10 cellular contexts compared by ENCODE assay signal in genomic region chr2:73418343-73418742, GRCh38. TPM values are rescaled to one million over a fixed set of nuclear protein-coding genes. Genes with fewer than 3 reads are reported as not detected.
DNase-seq lines count a peak whose midpoint lies in the region; ATAC-seq and TF ChIP-seq lines count a peak whose summit lies in the region.
"Had no signal": no experiment of that assay in that cellular context is flagged by ENCODE, and none has a peak within 500 bp of the region (broad histone marks: within the 10 kb centered on the region; RNA-seq: fewer than 3 reads in every experiment).

No MANE protein-coding gene starts in this region.

- TF ChIP-seq POLR2A in stomach (IDR thresholded peaks at IDR 0.05), result no peak

- ATAC-seq in left colon (no peak), HG03095 (IDR thresholded peaks at IDR 0.05; ENCODE audit: unreplicated experiment) (no peak)

- H3K4me3 ChIP-seq in HL-60 (replicated peaks; ENCODE audit: insufficient read depth, low read length) (no peak overlapping the region), coronary artery (peak overlapping the region; percentile 12), stomach (no peak overlapping the region)

- peak overlapping the region; percentile 22 for H3K27ac ChIP-seq in HL-60 (replicated peaks)
- peak overlapping the region in 1 of 2 donors; percentile 59 for H3K27ac ChIP-seq in coronary artery
- peak overlapping the region in 1 of 5 donors; percentile 19 for H3K27ac ChIP-seq in stomach
- H3K27ac ChIP-seq: parathyroid adenoma had no signal

- peak in 1 of 2 experiments; percentile 72 for DNase-seq in HL-60 (ENCODE audit: low read depth in 1 of 2, low spot score in 1 of 2)
- DNase-seq in coronary artery (ENCODE audit: low spot score), result peak; percentile 76
- peak; percentile 20 to 36 for DNase-seq in left colon
- peak; percentile 29 for DNase-seq in stomach
- DNase-seq in DMS114 treated with DMSO at 0.1 percent for 48 hours (lab: John Stamatoyannopoulos, UW; ENCODE audit: unreplicated experiment), result no peak
- DNase-seq in NCI-H2227 (lab: John Stamatoyannopoulos, UW; ENCODE audit: unreplicated experiment), result no peak
- no peak for DNase-seq in GM19240 (ENCODE audit: insufficient read length, low spot score)
- DNase-seq: NCI-H524 treated with DMSO at 0.1 percent for 48 hours had no signal

- TF ChIP-seq EP300 in stomach (IDR thresholded peaks at IDR 0.05), result no peak

- TF ChIP-seq CTCF in HL-60 (IDR thresholded peaks at IDR 0.05; ENCODE audit: insufficient read depth, low read length), result no peak
- no peak for TF ChIP-seq CTCF in coronary artery (IDR thresholded peaks at IDR 0.05)
- no peak for TF ChIP-seq CTCF in stomach (IDR thresholded peaks at IDR 0.05)

- intact Hi-C loops in left colon (cut with DNase I, micrococcal nuclease), result no loop called here
- intact Hi-C loops in stomach (cut with DNase I; ENCODE audit: low total_unique reads), result no loop called here

- peaks cover 0 to 9% (median 2%) of the 10 kb centered on the region in 4 donors for H3K4me1 ChIP-seq in stomach
- H3K4me1 ChIP-seq: parathyroid adenoma had no signal

- H3K27me3 ChIP-seq in HL-60 (ENCODE audit: insufficient read depth, poor library complexity, severe bottlenecking) (no peaks in the 10 kb centered on the region), stomach (no peaks in the 10 kb centered on the region)

- H3K36me3 ChIP-seq in stomach, result peaks cover 0 to 14% (median 6%) of the 10 kb centered on the region in 4 donors

- WGBS in stomach, 5 donors, result 40 to 65% (median 59%) methylated on average over 7 of the region's 7 CpGs

- no peaks in the 10 kb centered on the region for H3K9me3 ChIP-seq in stomach

RNA-seq across cellular contexts. Expression of gene ALMS1, which starts 32.7 kb away (rescaled TPM):
- total RNA-seq in left colon (10 to 100 TPM; 11.2 to 14.8 TPM), stomach (100 to 1,000 TPM in 1 of 5 donors, 10 to 100 TPM in 3, 1 to 10 TPM in 1; 3.8 to 101 (median 32.9) TPM)
- polyA plus RNA-seq in stomach, result 1 to 10 TPM; 3.9 to 8.0 (median 7.0) TPM

Comparison
In these comparisons a context has a peak if more than half of its experiments do, and no peak if none do; other contexts are left out.
1. DNase-seq: peak in coronary artery (single experiment), left colon (2 of 2) and stomach (single experiment); none in DMS114 treated with DMSO at 0.1 percent for 48 hours (single experiment), NCI-H2227 (single experiment) and GM19240 (single experiment).